Comparison of ENCODE assay signal across 30 cellular contexts in the genomic region with DNA sequence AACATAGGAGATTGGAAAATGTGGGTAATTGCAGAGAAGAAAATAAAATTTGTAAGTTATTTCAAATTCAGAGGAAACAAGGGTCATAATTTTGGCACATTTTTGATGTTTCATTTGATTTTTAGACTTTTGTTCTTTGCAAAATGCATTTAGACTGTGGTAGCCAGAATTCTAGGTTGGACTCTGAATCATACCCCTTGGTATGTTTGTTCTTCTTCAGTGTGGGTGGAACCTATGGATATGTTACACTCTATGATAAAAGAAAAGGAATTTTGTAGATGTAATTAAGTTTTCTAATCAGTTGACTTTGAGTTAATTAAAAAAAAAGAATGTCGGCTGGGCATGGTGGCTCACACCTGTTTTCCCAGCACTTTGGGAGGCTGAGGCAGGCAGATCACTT.
"Had no signal": no experiment of that assay in that cellular context is flagged by ENCODE, and none has a peak within 500 bp of the region (broad histone marks: within the 10 kb centered on the region; RNA-seq: fewer than 3 reads in every experiment).

No MANE protein-coding gene starts in this region.

- ATAC-seq: activated CD4-positive, alpha-beta T cell treated with anti-CD3 and anti-CD28 coated beads for 36 hours; effector memory CD8-positive, alpha-beta T cell; left lobe of liver; lower lobe of right lung; natural killer cell; stimulated activated memory B cell treated with anti-CD40 and anti-IgM and Interleukin-4, amounts not matched to agents 10 μg/mL and 1 μg/mL and 100 μg/mL, for 72 hours; stimulated activated naive CD8-positive, alpha-beta T cell treated with anti-CD3 and anti-CD28 coated beads, Interleukin-15, amount 100 ng/mL, for 72 hours; WTC11 had no signal

- H3K27me3 ChIP-seq: adrenal gland, neural progenitor cell, right atrium auricular region, thyroid gland, upper lobe of left lung, vagina had no signal

- H3K4me3 Mint-ChIP-seq: activated CD4-positive, alpha-beta T cell treated with anti-CD3 and anti-CD28 coated beads for 36 hours; activated naive CD8-positive, alpha-beta T cell; effector memory CD8-positive, alpha-beta T cell; immature natural killer cell; natural killer cell; neural progenitor cell; stimulated activated memory B cell treated with anti-CD40 and anti-IgM and Interleukin-4, amounts not matched to agents 10 μg/mL and 1 μg/mL and 100 μg/mL, for 72 hours; stimulated activated naive CD8-positive, alpha-beta T cell treated with anti-CD3 and anti-CD28 coated beads, Interleukin-15, amount 100 ng/mL, for 72 hours; WTC11 had no signal

- H3K36me3 Mint-ChIP-seq: activated naive CD8-positive, alpha-beta T cell; immature natural killer cell; natural killer cell; neural progenitor cell; stimulated activated memory B cell treated with anti-CD40 and anti-IgM and Interleukin-4, amounts not matched to agents 10 μg/mL and 1 μg/mL and 100 μg/mL, for 72 hours had no signal

- DNase-seq: activated CD4-positive, alpha-beta T cell treated with anti-CD3 and anti-CD28 coated beads for 36 hours; activated effector memory CD4-positive, alpha-beta T cell treated with Interleukin-2 at 50 U/mL for 16 hours; activated naive CD4-positive, alpha-beta T cell treated with Interleukin-2 at 50 U/mL for 16 hours; adrenal gland; aorta; cortex of kidney; effector memory CD8-positive, alpha-beta T cell; head of caudate nucleus; hypothalamus; immature natural killer cell; lower lobe of right lung; mesendoderm; natural killer cell; occipital lobe; stimulated activated CD4-positive, alpha-beta T cell treated with anti-CD3 and anti-CD28 coated beads, Interleukin-1b, Interleukin-23, amount 100 ng/mL, for 48 hours; stimulated activated CD4-positive, alpha-beta T cell treated with anti-CD3 and anti-CD28 coated beads, Interleukin-4, amount 100 ng/mL, for 4 hours; stimulated activated CD8-positive, alpha-beta memory T cell treated with anti-CD3 and anti-CD28 coated beads, Interleukin-4, amount 100 ng/mL, for 48 hours; stimulated activated naive CD8-positive, alpha-beta T cell treated with anti-CD3 and anti-CD28 coated beads, Interleukin-15, amount 100 ng/mL, for 72 hours; substantia nigra; T-helper 2 cell; thyroid gland; upper lobe of left lung had no signal

- H3K27ac ChIP-seq: adrenal gland, lower lobe of right lung, neural progenitor cell, thyroid gland, upper lobe of left lung, vagina had no signal

- H3K4me1 Mint-ChIP-seq: activated CD4-positive, alpha-beta T cell treated with anti-CD3 and anti-CD28 coated beads for 36 hours; immature natural killer cell; natural killer cell; stimulated activated memory B cell treated with anti-CD40 and anti-IgM and Interleukin-4, amounts not matched to agents 10 μg/mL and 1 μg/mL and 100 μg/mL, for 72 hours; stimulated activated naive CD8-positive, alpha-beta T cell treated with anti-CD3 and anti-CD28 coated beads, Interleukin-15, amount 100 ng/mL, for 72 hours; WTC11 had no signal

- H3K4me1 ChIP-seq: adrenal gland, lower lobe of right lung, thyroid gland, vagina had no signal

- H3K36me3 ChIP-seq: adrenal gland, lower lobe of right lung, neural progenitor cell, right atrium auricular region, thyroid gland, upper lobe of left lung, vagina had no signal

- H3K4me3 ChIP-seq: adrenal gland, lower lobe of right lung, neural progenitor cell, right atrium auricular region, smooth muscle cell, thyroid gland, upper lobe of left lung, vagina had no signal

- H3K27ac Mint-ChIP-seq: activated CD4-positive, alpha-beta T cell treated with anti-CD3 and anti-CD28 coated beads for 36 hours; activated naive CD8-positive, alpha-beta T cell; effector memory CD8-positive, alpha-beta T cell; immature natural killer cell; natural killer cell; neural progenitor cell; stimulated activated memory B cell treated with anti-CD40 and anti-IgM and Interleukin-4, amounts not matched to agents 10 μg/mL and 1 μg/mL and 100 μg/mL, for 72 hours; stimulated activated naive CD8-positive, alpha-beta T cell treated with anti-CD3 and anti-CD28 coated beads, Interleukin-15, amount 100 ng/mL, for 72 hours; WTC11 had no signal

- H3K9me3 Mint-ChIP-seq: neural progenitor cell; stimulated activated naive CD8-positive, alpha-beta T cell treated with anti-CD3 and anti-CD28 coated beads, Interleukin-15, amount 100 ng/mL, for 72 hours had no signal

- H3K27me3 Mint-ChIP-seq: effector memory CD8-positive, alpha-beta T cell; stimulated activated memory B cell treated with anti-CD40 and anti-IgM and Interleukin-4, amounts not matched to agents 10 μg/mL and 1 μg/mL and 100 μg/mL, for 72 hours; stimulated activated naive CD8-positive, alpha-beta T cell treated with anti-CD3 and anti-CD28 coated beads, Interleukin-15, amount 100 ng/mL, for 72 hours had no signal

- H3K9me3 ChIP-seq: adrenal gland, lower lobe of right lung, right atrium auricular region, thyroid gland, upper lobe of left lung, vagina had no signal
